8 cellular contexts compared by ENCODE assay signal in genomic region chr3:156826144-156826895, GRCh38.
DNase-seq lines count a peak whose midpoint lies in the region; ATAC-seq and TF ChIP-seq lines count a peak whose summit lies in the region.

LEKR1 (plus strand) TSS chr3:156826353; CDS start chr3:156829330, 2,977 bp downstream.

- ATAC-seq in HG02588 (IDR thresholded peaks at IDR 0.05; ENCODE audit: unreplicated experiment): peak; percentile 91

- TF ChIP-seq CTCF in GM12875 (IDR thresholded peaks at IDR 0.05; ENCODE audit: borderline replicate concordance, insufficient read depth, low read depth, low read length) (no peak), astrocyte of the spinal cord (IDR thresholded peaks at IDR 0.05; ENCODE audit: low read depth, low read length) (no peak)

- peak; percentile 62 for DNase-seq in NCI-H128 (lab: John Stamatoyannopoulos, UW; ENCODE audit: unreplicated experiment)
- DNase-seq in T1000 (lab: John Stamatoyannopoulos, UW): peak; percentile 58
- DNase-seq in astrocyte of the spinal cord (ENCODE audit: low read depth, low spot score): peak; percentile 93
- peak; percentile 71 to 72 for DNase-seq in hippocampal formation (lab: John Stamatoyannopoulos, UW)
- peak; percentile 97 for DNase-seq in retina
- DNase-seq in NCI-H1694 (lab: John Stamatoyannopoulos, UW): no peak

- in situ Hi-C loops in astrocyte of the spinal cord (cut with HindIII; ENCODE audit: low sequenced_read_pairs): no loop called here

- H3K4me3 ChIP-seq in GM12875 (ENCODE audit: low read depth, low read length) (peak within 1 kb of the TSS; percentile 66), astrocyte of the spinal cord (ENCODE audit: low read depth, low read length) (peak within 1 kb of the TSS; percentile 59)
